17 cellular contexts compared by ENCODE assay signal in the genomic region with DNA sequence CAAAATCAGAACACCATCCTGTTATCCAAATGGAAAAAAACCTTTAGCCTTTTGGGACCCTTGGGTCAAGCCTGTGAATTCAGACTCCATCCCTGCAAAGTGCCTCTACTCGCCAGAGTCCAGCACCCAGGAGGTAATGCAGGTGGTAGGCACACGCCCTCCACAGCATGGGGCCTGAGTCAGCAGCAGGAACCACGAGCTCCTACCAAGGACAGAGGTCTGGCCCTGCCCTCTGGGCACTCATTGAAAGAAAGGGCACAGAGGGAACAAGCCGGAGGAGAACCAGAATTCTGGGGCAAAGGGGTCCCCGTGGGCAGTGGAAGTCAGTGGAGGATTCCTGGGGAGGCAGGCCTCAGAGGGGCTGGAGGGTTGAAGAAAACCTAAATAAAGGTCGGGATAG.
A peak's percentile ranks its signal among the peaks of the same experiment; 100 is the strongest.
DNase-seq lines count a peak whose midpoint lies in the region; ATAC-seq and TF ChIP-seq lines count a peak whose summit lies in the region.
"Had no signal": no experiment of that assay in that cellular context is flagged by ENCODE, and none has a peak within 500 bp of the region (broad histone marks: within the 10 kb centered on the region; RNA-seq: fewer than 3 reads in every experiment).

No MANE protein-coding gene starts in this region.

- TF ChIP-seq CTCF in HCT116 (IDR thresholded peaks at IDR 0.05 in 2 of 3, conservative IDR thresholded peaks at IDR 0.05 in 1 of 3; ENCODE audit: borderline replicate concordance in 1 of 3, insufficient read depth in 1 of 3, low read depth in 2 of 3, low read length in 2 of 3) (no peak), esophagus muscularis mucosa (IDR thresholded peaks at IDR 0.05) (no peak), type B pancreatic cell (conservative IDR thresholded peaks at IDR 0.05) (no peak), CD14-positive monocyte (IDR thresholded peaks at IDR 0.05) (no peak)

- H3K27me3 ChIP-seq in HCT116 (ENCODE audit: insufficient read depth, low read length): 0 out of 2 replicates have a peak, but pooled peaks cover 5% of the 10 kb centered on the region
- H3K27me3 ChIP-seq in esophagus muscularis mucosa: peaks cover 0 to 32% (median 0%) of the 10 kb centered on the region in 4 donors

- TF ChIP-seq POLR2A in HCT116 (IDR thresholded peaks at IDR 0.05; ENCODE audit: borderline replicate concordance, extremely low read depth, insufficient read depth, insufficient read length) (no peak), esophagus muscularis mucosa (IDR thresholded peaks at IDR 0.05; ENCODE audit: low read depth) (no peak)

- 61% methylated on average over 6 of the region's 6 CpGs for WGBS in esophagus muscularis mucosa

- H3K4me3 ChIP-seq in HCT116 (replicated peaks in 1 of 2; ENCODE audit: low read depth in 1 of 2, low read length in 2 of 2) (no peak overlapping the region), esophagus muscularis mucosa (no peak overlapping the region)
- H3K4me3 ChIP-seq: GM12878, GM23248 had no signal

- no peaks in the 10 kb centered on the region for H3K36me3 ChIP-seq in HCT116 (ENCODE audit: control insufficient read depth in 1 of 2, insufficient read depth in 2 of 2, low read length in 2 of 2)
- no peaks in the 10 kb centered on the region for H3K36me3 ChIP-seq in esophagus muscularis mucosa

- RAD21 ChIA-PET in HCT116 (lab: Charles Lee; ENCODE audit: low non-redundant PET in 1 of 2, low total read pairs in 2 of 2, uncharacterized antibody in 2 of 2, unreplicated experiment in 2 of 2): no interaction called here

- H3K4me1 Mint-ChIP-seq in type B pancreatic cell (ENCODE audit: unreplicated experiment) (no peaks in the 10 kb centered on the region), CD14-positive monocyte (no peaks in the 10 kb centered on the region)
- H3K4me1 Mint-ChIP-seq: CD4-positive, CD25-positive, alpha-beta regulatory T cell had no signal

- no peaks in the 10 kb centered on the region for H3K9me3 ChIP-seq in HCT116 (ENCODE audit: control insufficient read depth in 1 of 2, insufficient read depth in 1 of 2, low read depth in 1 of 2, low read length in 2 of 2)
- H3K9me3 ChIP-seq in esophagus muscularis mucosa: peaks cover 0 to 15% (median 10%) of the 10 kb centered on the region in 4 donors

- no peak overlapping the region for H3K4me3 Mint-ChIP-seq in type B pancreatic cell
- H3K4me3 Mint-ChIP-seq in CD14-positive monocyte: peak overlapping the region in 1 of 2 donors; percentile 9
- H3K4me3 Mint-ChIP-seq: CD4-positive, CD25-positive, alpha-beta regulatory T cell; CD8-positive, alpha-beta T cell had no signal

- H3K36me3 Mint-ChIP-seq in type B pancreatic cell (no peaks in the 10 kb centered on the region), CD14-positive monocyte (no peaks in the 10 kb centered on the region)
- H3K36me3 Mint-ChIP-seq: CD8-positive, alpha-beta T cell had no signal

- H3K9ac ChIP-seq in HCT116 (ENCODE audit: low read length): no peak overlapping the region
- H3K9ac ChIP-seq: GM23248 had no signal

- H3K27ac Mint-ChIP-seq in type B pancreatic cell (no peak overlapping the region), CD14-positive monocyte (peak overlapping the region in 1 of 7 donors; percentile 20)
- H3K27ac Mint-ChIP-seq: CD8-positive, alpha-beta T cell had no signal

- H3K4me1 ChIP-seq in HCT116 (ENCODE audit: control insufficient read depth in 1 of 2, insufficient read depth in 2 of 2, low read length in 2 of 2): peaks cover 0 to 7% of the 10 kb centered on the region in 2 experiments; a peak in 2 of 4 replicates
- no peaks in the 10 kb centered on the region for H3K4me1 ChIP-seq in esophagus muscularis mucosa

- no peak overlapping the region for H3K27ac ChIP-seq in HCT116 (ENCODE audit: low read depth, low read length)
- H3K27ac ChIP-seq in esophagus muscularis mucosa (replicated peaks in 1 of 4): no peak overlapping the region
- H3K27ac ChIP-seq: GM23248 had no signal

- no peak overlapping the region for H2AFZ ChIP-seq in HCT116 (ENCODE audit: low read depth, low read length, poor library complexity, severe bottlenecking)
- H2AFZ ChIP-seq: GM23248 had no signal

- no TSS peak for BruUV-seq in HCT116 (replicated peaks; lab: Mats Ljungman, UMichigan)

- no peak for DNase-seq in HCT116 (ENCODE audit: low read depth, low spot score)
- DNase-seq in esophagus muscularis mucosa (ENCODE audit: extremely low spot score): peak; percentile 83
- DNase-seq in type B pancreatic cell (ENCODE audit: extremely low spot score, unreplicated experiment): peak; percentile 32
- no peak for DNase-seq in CD14-positive monocyte (ENCODE audit: low spot score)
- DNase-seq in cardiac septum (ENCODE audit: low spot score): no peak
- DNase-seq: C1 segment of cervical spinal cord; CD4-positive, CD25-positive, alpha-beta regulatory T cell; CD8-positive, alpha-beta T cell; DMS 273 treated with DMSO at 0.1 percent for 48 hours; DMS79; EL; GDM1; GM23248; H7; HCEC 1CT had no signal

- POLR2A ChIA-PET in HCT116 (lab: Charles Lee): no interaction called here

- intact Hi-C loops in HCT116 (cut with micrococcal nuclease) (no loop called here), esophagus muscularis mucosa (cut with DNase I) (no loop called here), CD14-positive monocyte (cut with micrococcal nuclease) (no loop called here), cardiac septum (cut with DNase I) (no loop called here)

- no peaks in the 10 kb centered on the region for H3K9me2 ChIP-seq in HCT116 (ENCODE audit: insufficient read depth)

- no peaks in the 10 kb centered on the region for H4K20me1 ChIP-seq in HCT116 (ENCODE audit: insufficient read depth)

- no peaks in the 10 kb centered on the region for H3K79me2 ChIP-seq in HCT116 (ENCODE audit: insufficient read depth, low read length)

- no peak for TF ChIP-seq EP300 in esophagus muscularis mucosa (IDR thresholded peaks at IDR 0.05)

- no peak overlapping the region for H3K4me2 ChIP-seq in HCT116 (ENCODE audit: low read length)

- CTCF ChIA-PET in HCT116 (lab: Charles Lee): no interaction called here

- H3K9me3 Mint-ChIP-seq in type B pancreatic cell (no peaks in the 10 kb centered on the region), CD14-positive monocyte (peaks cover 8 to 21% (median 12%) of the 10 kb centered on the region in 7 donors)

- H3K27me3 Mint-ChIP-seq in type B pancreatic cell: peaks cover 7% of the 10 kb centered on the region
- peaks cover 2 to 6% (median 2%) of the 10 kb centered on the region in 3 donors for H3K27me3 Mint-ChIP-seq in CD14-positive monocyte (ENCODE audit: low read depth in 3 of 3)

- ATAC-seq in HCT116: no peak
- ATAC-seq in HG03025 (IDR thresholded peaks at IDR 0.05; ENCODE audit: low FRiP score, unreplicated experiment): no peak
- ATAC-seq: CD8-positive, alpha-beta T cell; GM12878 had no signal

- TF ChIP-seq RAD21 in HCT116 (IDR thresholded peaks at IDR 0.05; ENCODE audit: low read depth): no peak

TF ChIP-seq in HCT116, 20 proteins besides CTCF, POLR2A, EP300 and RAD21:
- TF ChIP-seq, protein P1, sequence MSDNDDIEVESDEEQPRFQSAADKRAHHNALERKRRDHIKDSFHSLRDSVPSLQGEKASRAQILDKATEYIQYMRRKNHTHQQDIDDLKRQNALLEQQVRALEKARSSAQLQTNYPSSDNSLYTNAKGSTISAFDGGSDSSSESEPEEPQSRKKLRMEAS (IDR thresholded peaks at IDR 0.05): no peak
- TF ChIP-seq, protein P2, sequence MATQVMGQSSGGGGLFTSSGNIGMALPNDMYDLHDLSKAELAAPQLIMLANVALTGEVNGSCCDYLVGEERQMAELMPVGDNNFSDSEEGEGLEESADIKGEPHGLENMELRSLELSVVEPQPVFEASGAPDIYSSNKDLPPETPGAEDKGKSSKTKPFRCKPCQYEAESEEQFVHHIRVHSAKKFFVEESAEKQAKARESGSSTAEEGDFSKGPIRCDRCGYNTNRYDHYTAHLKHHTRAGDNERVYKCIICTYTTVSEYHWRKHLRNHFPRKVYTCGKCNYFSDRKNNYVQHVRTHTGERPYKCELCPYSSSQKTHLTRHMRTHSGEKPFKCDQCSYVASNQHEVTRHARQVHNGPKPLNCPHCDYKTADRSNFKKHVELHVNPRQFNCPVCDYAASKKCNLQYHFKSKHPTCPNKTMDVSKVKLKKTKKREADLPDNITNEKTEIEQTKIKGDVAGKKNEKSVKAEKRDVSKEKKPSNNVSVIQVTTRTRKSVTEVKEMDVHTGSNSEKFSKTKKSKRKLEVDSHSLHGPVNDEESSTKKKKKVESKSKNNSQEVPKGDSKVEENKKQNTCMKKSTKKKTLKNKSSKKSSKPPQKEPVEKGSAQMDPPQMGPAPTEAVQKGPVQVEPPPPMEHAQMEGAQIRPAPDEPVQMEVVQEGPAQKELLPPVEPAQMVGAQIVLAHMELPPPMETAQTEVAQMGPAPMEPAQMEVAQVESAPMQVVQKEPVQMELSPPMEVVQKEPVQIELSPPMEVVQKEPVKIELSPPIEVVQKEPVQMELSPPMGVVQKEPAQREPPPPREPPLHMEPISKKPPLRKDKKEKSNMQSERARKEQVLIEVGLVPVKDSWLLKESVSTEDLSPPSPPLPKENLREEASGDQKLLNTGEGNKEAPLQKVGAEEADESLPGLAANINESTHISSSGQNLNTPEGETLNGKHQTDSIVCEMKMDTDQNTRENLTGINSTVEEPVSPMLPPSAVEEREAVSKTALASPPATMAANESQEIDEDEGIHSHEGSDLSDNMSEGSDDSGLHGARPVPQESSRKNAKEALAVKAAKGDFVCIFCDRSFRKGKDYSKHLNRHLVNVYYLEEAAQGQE (IDR thresholded peaks at IDR 0.05; ENCODE audit: low read depth): peak; percentile 30

Comparison
In these comparisons a context has a peak if more than half of its experiments do, and no peak if none do; other contexts are left out.
1. DNase-seq: peak in esophagus muscularis mucosa (single experiment) and type B pancreatic cell (single experiment); none in HCT116 (single experiment), CD14-positive monocyte (single experiment) and cardiac septum (single experiment).